Comparison of ENCODE assay signal across 8 cellular contexts in the genomic region with DNA sequence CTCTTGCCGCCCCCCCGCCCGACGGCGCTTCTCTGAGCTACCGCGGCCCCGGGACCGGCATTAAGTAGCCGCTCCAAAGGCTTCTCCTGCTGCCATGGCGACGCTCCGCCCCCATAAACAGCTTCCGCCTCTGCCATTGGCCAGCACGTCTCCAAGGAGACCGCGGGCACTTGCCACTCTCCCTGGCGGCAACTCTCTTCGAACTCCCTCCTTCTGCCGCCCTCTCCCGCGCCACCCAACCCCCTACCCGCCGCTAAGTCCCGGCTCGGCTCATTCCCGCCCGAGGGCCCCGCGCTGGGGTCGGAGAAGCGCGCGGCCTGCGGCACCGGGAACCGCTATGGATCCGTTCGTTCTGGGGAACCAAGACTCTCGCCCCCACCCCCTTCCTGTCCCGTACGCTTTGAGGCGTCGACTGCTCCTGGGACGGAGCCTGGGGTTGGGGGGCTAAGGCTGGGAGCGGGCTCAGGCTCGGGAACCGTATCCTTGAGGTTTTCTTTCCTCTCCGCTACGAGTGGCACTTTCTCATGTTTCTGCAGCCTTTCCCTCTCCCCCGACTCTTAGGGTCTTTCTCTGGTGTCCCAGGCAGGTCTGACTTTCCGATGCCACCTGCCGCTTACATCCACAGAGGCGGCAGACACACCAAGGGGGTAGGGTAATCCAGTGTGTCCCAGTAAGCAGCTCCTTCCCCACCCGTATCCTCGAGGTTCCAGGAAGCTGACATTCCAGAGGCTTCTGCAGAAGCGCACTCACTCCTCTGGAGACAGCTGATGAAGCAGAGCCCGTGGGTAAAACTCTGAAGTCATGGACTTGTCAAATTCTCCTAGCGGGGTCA. TPM values are rescaled to one million over a fixed set of nuclear protein-coding genes. Genes with fewer than 3 reads are reported as not detected.
DNase-seq lines count a peak whose midpoint lies in the region; ATAC-seq and TF ChIP-seq lines count a peak whose summit lies in the region.

A gene with protein sequence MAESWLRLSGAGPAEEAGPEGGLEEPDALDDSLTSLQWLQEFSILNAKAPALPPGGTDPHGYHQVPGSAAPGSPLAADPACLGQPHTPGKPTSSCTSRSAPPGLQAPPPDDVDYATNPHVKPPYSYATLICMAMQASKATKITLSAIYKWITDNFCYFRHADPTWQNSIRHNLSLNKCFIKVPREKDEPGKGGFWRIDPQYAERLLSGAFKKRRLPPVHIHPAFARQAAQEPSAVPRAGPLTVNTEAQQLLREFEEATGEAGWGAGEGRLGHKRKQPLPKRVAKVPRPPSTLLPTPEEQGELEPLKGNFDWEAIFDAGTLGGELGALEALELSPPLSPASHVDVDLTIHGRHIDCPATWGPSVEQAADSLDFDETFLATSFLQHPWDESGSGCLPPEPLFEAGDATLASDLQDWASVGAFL (minus strand): TSS at position 34 of the 832 bp plus-strand sequence. CDS start 850 bp downstream, outside the sequence.

- peak within 1 kb of the TSS; percentile 49 for H3K4me3 ChIP-seq in colonic mucosa

- H3K36me3 ChIP-seq in colonic mucosa = no peaks in the 10 kb centered on the region

- peak within 1 kb of the TSS; percentile 26 to 66 for H3K9ac ChIP-seq in colonic mucosa (ENCODE audit: low read depth in 2 of 2, low read length in 2 of 2)

- no peak for TF ChIP-seq CTCF in colonic mucosa (IDR thresholded peaks at IDR 0.05)

- H3K27ac ChIP-seq in colonic mucosa = no peak within 1 kb of the TSS

- peaks cover 15% of the 10 kb centered on the region for H3K4me1 ChIP-seq in colonic mucosa

- ATAC-seq in GM18505 (IDR thresholded peaks at IDR 0.05; ENCODE audit: unreplicated experiment) (peak; percentile 65), HG03432 (IDR thresholded peaks at IDR 0.05; ENCODE audit: unreplicated experiment) (peak; percentile 82)

- H3K27me3 ChIP-seq in colonic mucosa = peaks cover 27% of the 10 kb centered on the region

- H3K9me3 ChIP-seq in colonic mucosa = no peaks in the 10 kb centered on the region

- DNase-seq in NCI-H510A (lab: John Stamatoyannopoulos, UW) (peak; percentile 90), colonic mucosa (peak; percentile 92), left kidney (ENCODE audit: low read depth, low spot score) (peak; percentile 98), OCI-M2 (lab: John Stamatoyannopoulos, UW; ENCODE audit: unreplicated experiment) (no peak)
- DNase-seq in activated CD4-positive, alpha-beta T cell treated with anti-CD3 and anti-CD28 coated beads for 4 hours = peak; percentile 85 to 88
- peak; percentile 75 to 76 for DNase-seq in stimulated activated CD4-positive, alpha-beta T cell treated with anti-CD3 and anti-CD28 coated beads, Interleukin-1b, Interleukin-23, amount 100 ng/mL, for 1 hour (ENCODE audit: low read depth in 2 of 2)

- intact Hi-C loops in colonic mucosa (cut with DNase I) = no loop called here

- TF ChIP-seq POLR2A in GM18505 (IDR thresholded peaks at IDR 0.05; ENCODE audit: borderline replicate concordance, extremely low read depth, insufficient read depth, insufficient read length) = no peak

RNA-seq across cellular contexts. Expression of the gene that starts here (rescaled TPM):
- 1 to 10 TPM; 1.4 to 2.5 TPM for total RNA-seq in colonic mucosa
